ENCODE assay signal across 13 cellular contexts in the genomic region with DNA sequence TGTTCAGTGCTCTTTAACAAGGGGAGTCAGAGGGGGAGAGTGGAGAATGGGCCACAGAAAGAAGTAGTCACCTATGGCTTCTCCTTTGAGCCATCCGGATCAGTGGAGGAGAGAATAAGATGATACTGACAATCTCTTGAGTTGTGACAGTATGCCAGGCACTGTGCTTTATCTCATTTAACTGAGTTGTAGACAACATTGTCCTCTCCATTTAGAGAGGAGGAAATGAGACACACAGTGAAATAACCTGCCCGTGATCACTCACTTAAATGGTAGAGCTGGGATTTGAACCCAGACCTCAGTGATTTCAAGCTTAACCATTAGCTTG. TPM values are rescaled to one million over a fixed set of nuclear protein-coding genes. Genes with fewer than 3 reads are reported as not detected.
DNase-seq lines count a peak whose midpoint lies in the region; ATAC-seq and TF ChIP-seq lines count a peak whose summit lies in the region.
"Had no signal": no experiment of that assay in that cellular context is flagged by ENCODE, and none has a peak within 500 bp of the region (broad histone marks: within the 10 kb centered on the region; RNA-seq: fewer than 3 reads in every experiment).

No MANE protein-coding gene starts in this region.

- no peak overlapping the region for H3K4me3 ChIP-seq in KMS-11 (IDR thresholded peaks at IDR 0.05; ENCODE audit: insufficient read depth, low read depth, low read length)
- H3K4me3 ChIP-seq in skeletal muscle tissue (ENCODE audit: low read length in 3 of 3) = no peak overlapping the region
- H3K4me3 ChIP-seq: MG63 had no signal

- H3K79me2 ChIP-seq in KMS-11 (ENCODE audit: insufficient read depth, low read depth) = no peaks in the 10 kb centered on the region

- POLR2A ChIA-PET in activated CD4-positive, alpha-beta T cell treated with anti-CD3 and anti-CD28 coated beads for 36 hours (lab: Charles Lee) = interaction anchor here (0.9 to 1.5 kb wide), 3 partner anchors 21 to 110 kb away, joined by 3 read pairs; no protein-coding TSS in a partner anchor

- H3K36me3 Mint-ChIP-seq in activated CD4-positive, alpha-beta T cell treated with anti-CD3 and anti-CD28 coated beads for 36 hours (ENCODE audit: low read depth) = no peaks in the 10 kb centered on the region
- H3K36me3 Mint-ChIP-seq in effector memory CD8-positive, alpha-beta T cell (ENCODE audit: insufficient read depth) = peaks cover 37% of the 10 kb centered on the region

- DNase-seq in activated CD4-positive, alpha-beta T cell treated with anti-CD3 and anti-CD28 coated beads for 36 hours = no peak
- DNase-seq in activated CD4-positive, alpha-beta T cell treated with anti-CD3 and anti-CD28 coated beads for 1 hour = no peak
- DNase-seq in effector memory CD8-positive, alpha-beta T cell = no peak
- DNase-seq in NCI-H1417 (lab: John Stamatoyannopoulos, UW) = no peak

- H3K4me1 ChIP-seq in KMS-11 (ENCODE audit: low read depth, poor library complexity, severe bottlenecking) = peaks cover 38% of the 10 kb centered on the region
- H3K4me1 ChIP-seq in skeletal muscle tissue (ENCODE audit: control insufficient read depth in 3 of 3, insufficient read depth in 3 of 3, low read length in 3 of 3) = peaks cover 30 to 33% (median 32%) of the 10 kb centered on the region in 3 donors

- H3K27ac ChIP-seq in KMS-11 (peak overlapping the region; percentile 1; the same call in 1 of the 2 replicates), skeletal muscle tissue (ENCODE audit: low read depth, low read length) (peak overlapping the region; percentile 15)

- peak overlapping the region; percentile 99 for H3K27ac Mint-ChIP-seq in activated CD4-positive, alpha-beta T cell treated with anti-CD3 and anti-CD28 coated beads for 36 hours
- H3K27ac Mint-ChIP-seq in effector memory CD8-positive, alpha-beta T cell = peak overlapping the region; percentile 98

- no peak overlapping the region for H3K9ac ChIP-seq in KMS-11
- H3K9ac ChIP-seq in skeletal muscle tissue (ENCODE audit: low read depth in 1 of 3, low read length in 3 of 3) = no peak overlapping the region

- H3K4me2 ChIP-seq in KMS-11 = peak overlapping the region; percentile 89; the same call in 1 of the 2 replicates

- no peaks in the 10 kb centered on the region for H4K20me1 ChIP-seq in KMS-11 (ENCODE audit: insufficient read depth)

- H2AFZ ChIP-seq in KMS-11 (ENCODE audit: low read depth) = peak overlapping the region; percentile 5

- H3K27me3 Mint-ChIP-seq in activated CD4-positive, alpha-beta T cell treated with anti-CD3 and anti-CD28 coated beads for 36 hours = no peaks in the 10 kb centered on the region
- H3K27me3 Mint-ChIP-seq in effector memory CD8-positive, alpha-beta T cell = no peaks in the 10 kb centered on the region

- H3K4me3 Mint-ChIP-seq in activated CD4-positive, alpha-beta T cell treated with anti-CD3 and anti-CD28 coated beads for 36 hours = no peak overlapping the region
- H3K4me3 Mint-ChIP-seq in effector memory CD8-positive, alpha-beta T cell = peak overlapping the region in 1 of 2 donors; percentile 5

- CTCF ChIA-PET in activated CD4-positive, alpha-beta T cell treated with anti-CD3 and anti-CD28 coated beads for 36 hours (lab: Charles Lee) = interaction anchor here (0.6 to 4.9 kb wide), 33 partner anchors 15 to 1824 kb away, joined by 3 to 64 read pairs (median 4); a partner anchor contains a TSS

- H3K9me3 Mint-ChIP-seq in activated CD4-positive, alpha-beta T cell treated with anti-CD3 and anti-CD28 coated beads for 36 hours (ENCODE audit: low read depth) = no peaks in the 10 kb centered on the region
- H3K9me3 Mint-ChIP-seq in effector memory CD8-positive, alpha-beta T cell = peaks cover 0 to under 1% of the 10 kb centered on the region in 2 donors
- H3K9me3 Mint-ChIP-seq: neural crest cell had no signal

- TF ChIP-seq CTCF in KMS-11 (conservative IDR thresholded peaks at IDR 0.05; ENCODE audit: low read depth, low read length) = no peak

- H3K9me3 ChIP-seq in skeletal muscle tissue (ENCODE audit: control insufficient read depth in 3 of 3, low read length in 3 of 3) = no peaks in the 10 kb centered on the region
- H3K9me3 ChIP-seq: MG63 had no signal

- no peak for ATAC-seq in activated CD4-positive, alpha-beta T cell treated with anti-CD3 and anti-CD28 coated beads for 36 hours
- no peak for ATAC-seq in effector memory CD8-positive, alpha-beta T cell (replicated peaks)
- ATAC-seq in HG02759 (IDR thresholded peaks at IDR 0.05; ENCODE audit: unreplicated experiment) (no peak), HG02852 (IDR thresholded peaks at IDR 0.05; ENCODE audit: unreplicated experiment) (no peak)
- ATAC-seq: activated CD4-positive, CD25-positive, alpha-beta regulatory T cell treated with anti-CD3 and anti-CD28 coated beads, Interleukin-2, amount 50 U/mL, for 24 hours; sciatic nerve had no signal

- H3K27me3 ChIP-seq in KMS-11 (ENCODE audit: insufficient read depth, low read depth) = no peaks in the 10 kb centered on the region
- H3K27me3 ChIP-seq in skeletal muscle tissue (ENCODE audit: control insufficient read depth in 3 of 3, insufficient read depth in 3 of 3, low read length in 3 of 3) = no peaks in the 10 kb centered on the region
- H3K27me3 ChIP-seq: MG63 had no signal

- peaks cover 33% of the 10 kb centered on the region for H3K4me1 Mint-ChIP-seq in activated CD4-positive, alpha-beta T cell treated with anti-CD3 and anti-CD28 coated beads for 36 hours
- peaks cover 29 to 31% of the 10 kb centered on the region in 2 donors for H3K4me1 Mint-ChIP-seq in effector memory CD8-positive, alpha-beta T cell (ENCODE audit: low read depth in 2 of 2)

- no peaks in the 10 kb centered on the region for H3K36me3 ChIP-seq in KMS-11 (ENCODE audit: insufficient read depth)
- no peaks in the 10 kb centered on the region for H3K36me3 ChIP-seq in skeletal muscle tissue (ENCODE audit: control insufficient read depth in 3 of 3, insufficient read depth in 3 of 3, low read length in 3 of 3)
- H3K36me3 ChIP-seq: MG63 had no signal

- intact Hi-C loops in activated CD4-positive, alpha-beta T cell treated with anti-CD3 and anti-CD28 coated beads for 36 hours (cut with DNase I, micrococcal nuclease) = loop anchor here (1.0 to 5.0 kb wide), 6 partner anchors 89 to 531 kb away; a partner anchor contains a TSS

RNA-seq across cellular contexts. Expression of a gene that starts 17.8 kb away (rescaled TPM):
- total RNA-seq in activated CD4-positive, alpha-beta T cell treated with anti-CD3 and anti-CD28 coated beads for 36 hours = 10 to 100 TPM; 23.9 to 28.3 TPM
- total RNA-seq in skeletal muscle tissue = 86.1 TPM

RNA-seq across cellular contexts. Expression of a gene that starts 25.9 kb away (rescaled TPM):
- total RNA-seq in activated CD4-positive, alpha-beta T cell treated with anti-CD3 and anti-CD28 coated beads for 36 hours = under 1 TPM in 1 of 2 experiments, not detected in 1; 0.07 TPM
- total RNA-seq in skeletal muscle tissue = not detected
- total RNA-seq: A172, neural crest cell, sciatic nerve had no signal
